ENCODE assay signal across 25 cellular contexts in genomic region chr2:62489702-62490101, GRCh38. TPM values are rescaled to one million over a fixed set of nuclear protein-coding genes. Genes with fewer than 3 reads are reported as not detected.
"Had no signal": no experiment of that assay in that cellular context is flagged by ENCODE, and none has a peak within 500 bp of the region (broad histone marks: within the 10 kb centered on the region; RNA-seq: fewer than 3 reads in every experiment).

No MANE protein-coding gene starts in this region.

- H3K27me3 Mint-ChIP-seq: dendritic cell treated with granulocyte-macrophage colony-stimulating factor and Interleukin-4, amounts not matched to agents 40 ng/mL and 50 ng/mL, for 4 days; type B pancreatic cell had no signal

- H3K9me3 ChIP-seq: colonic mucosa, gastroesophageal sphincter, heart left ventricle, neutrophil, prostate gland, right atrium auricular region, spleen had no signal

- H3K27me3 ChIP-seq: colonic mucosa, foreskin keratinocyte, gastroesophageal sphincter, heart left ventricle, hepatocyte, neutrophil, right atrium auricular region, spleen had no signal

- H3K4me3 ChIP-seq: colonic mucosa, gastroesophageal sphincter, heart left ventricle, hepatocyte, prostate gland, right atrium auricular region, skin epidermis, spleen had no signal

- H3K36me3 ChIP-seq: colonic mucosa, gastroesophageal sphincter, heart left ventricle, neutrophil, prostate gland, right atrium auricular region, spleen had no signal

- H3K4me3 Mint-ChIP-seq: dendritic cell treated with granulocyte-macrophage colony-stimulating factor and Interleukin-4, amounts not matched to agents 40 ng/mL and 50 ng/mL, for 4 days; endodermal cell; naive thymus-derived CD8-positive, alpha-beta T cell; neural crest cell; stimulated activated memory B cell treated with anti-CD40 and anti-IgM and Interleukin-4, amounts not matched to agents 10 μg/mL and 1 μg/mL and 100 μg/mL, for 72 hours; type B pancreatic cell had no signal

- H3K4me2 ChIP-seq: hepatocyte had no signal

- H3K27ac ChIP-seq: colonic mucosa, foreskin keratinocyte, hepatocyte, neutrophil, prostate gland, spleen had no signal

- H2AFZ ChIP-seq: hepatocyte had no signal

- H3K4me1 Mint-ChIP-seq: endodermal cell; naive thymus-derived CD8-positive, alpha-beta T cell; neural crest cell; stimulated activated memory B cell treated with anti-CD40 and anti-IgM and Interleukin-4, amounts not matched to agents 10 μg/mL and 1 μg/mL and 100 μg/mL, for 72 hours had no signal

- H3K9me3 Mint-ChIP-seq: dendritic cell treated with granulocyte-macrophage colony-stimulating factor and Interleukin-4, amounts not matched to agents 40 ng/mL and 50 ng/mL, for 4 days; endodermal cell; naive thymus-derived CD8-positive, alpha-beta T cell; neural crest cell; stimulated activated memory B cell treated with anti-CD40 and anti-IgM and Interleukin-4, amounts not matched to agents 10 μg/mL and 1 μg/mL and 100 μg/mL, for 72 hours; type B pancreatic cell had no signal

- ATAC-seq: esophagus mucosa; gastroesophageal sphincter; left lobe of liver; naive thymus-derived CD8-positive, alpha-beta T cell; stimulated activated memory B cell treated with anti-CD40 and anti-IgM and Interleukin-4, amounts not matched to agents 10 μg/mL and 1 μg/mL and 100 μg/mL, for 72 hours; stimulated activated naive CD8-positive, alpha-beta T cell treated with anti-CD3 and anti-CD28 coated beads, Interleukin-15, Interleukin-2, amounts not matched to agents 100 U/mL and 50 U/mL, for 24 hours had no signal

- FAIRE-seq: kidney had no signal

- H3K79me2 ChIP-seq: hepatocyte had no signal

- H3K27ac Mint-ChIP-seq: dendritic cell treated with granulocyte-macrophage colony-stimulating factor and Interleukin-4, amounts not matched to agents 40 ng/mL and 50 ng/mL, for 4 days; endodermal cell; naive thymus-derived CD8-positive, alpha-beta T cell; stimulated activated memory B cell treated with anti-CD40 and anti-IgM and Interleukin-4, amounts not matched to agents 10 μg/mL and 1 μg/mL and 100 μg/mL, for 72 hours; type B pancreatic cell had no signal

- DNase-seq: central memory CD4-positive, alpha-beta T cell; colonic mucosa; effector CD8-positive, alpha-beta T cell; endodermal cell; heart left ventricle; kidney; mesendoderm; midbrain; naive thymus-derived CD8-positive, alpha-beta T cell; spleen; stimulated activated CD4-positive, alpha-beta T cell treated with anti-CD3 and anti-CD28 coated beads, Interleukin-4, amount 100 ng/mL, for 4 hours; stimulated activated naive CD8-positive, alpha-beta T cell treated with anti-CD3 and anti-CD28 coated beads, Interleukin-15, Interleukin-2, amounts not matched to agents 100 U/mL and 50 U/mL, for 24 hours had no signal

- H3K4me1 ChIP-seq: colonic mucosa, foreskin keratinocyte, prostate gland had no signal

- H3K36me3 Mint-ChIP-seq: naive thymus-derived CD8-positive, alpha-beta T cell; stimulated activated memory B cell treated with anti-CD40 and anti-IgM and Interleukin-4, amounts not matched to agents 10 μg/mL and 1 μg/mL and 100 μg/mL, for 72 hours; type B pancreatic cell had no signal

RNA-seq across cellular contexts. Expression of gene TMEM17, which starts 16.3 kb away (rescaled TPM):
- total RNA-seq: naive thymus-derived CD8-positive, alpha-beta T cell had no signal
- polyA plus RNA-seq: naive thymus-derived CD8-positive, alpha-beta T cell had no signal
